9 cellular contexts compared by ENCODE assay signal in genomic region chr5:172403191-172403794, GRCh38. TPM values are rescaled to one million over a fixed set of nuclear protein-coding genes. Genes with fewer than 3 reads are reported as not detected.
DNase-seq lines count a peak whose midpoint lies in the region; ATAC-seq, FAIRE-seq and TF ChIP-seq lines count a peak whose summit lies in the region.
"Had no signal": no experiment of that assay in that cellular context is flagged by ENCODE, and none has a peak within 500 bp of the region (broad histone marks: within the 10 kb centered on the region; RNA-seq: fewer than 3 reads in every experiment).

No MANE protein-coding gene starts in this region.

- H3K9me3 Mint-ChIP-seq in astrocyte (ENCODE audit: unreplicated experiment) (no peaks in the 10 kb centered on the region), neural crest cell (no peaks in the 10 kb centered on the region), type B pancreatic cell (peaks cover 6% of the 10 kb centered on the region)
- H3K9me3 Mint-ChIP-seq: activated B cell treated with CpG ODN at 0.5 μM for 24 hours had no signal

- TF ChIP-seq CTCF in astrocyte (IDR thresholded peaks at IDR 0.05; ENCODE audit: insufficient read depth, low read depth, low read length): no peak
- TF ChIP-seq CTCF in neural crest cell (conservative IDR thresholded peaks at IDR 0.05): no peak
- no peak for TF ChIP-seq CTCF in type B pancreatic cell (conservative IDR thresholded peaks at IDR 0.05)

- H3K36me3 Mint-ChIP-seq in astrocyte (ENCODE audit: low read depth, unreplicated experiment): peaks cover 38% of the 10 kb centered on the region
- H3K36me3 Mint-ChIP-seq in neural crest cell (ENCODE audit: low read depth): peaks cover 33% of the 10 kb centered on the region
- peaks cover 45% of the 10 kb centered on the region for H3K36me3 Mint-ChIP-seq in type B pancreatic cell
- H3K36me3 Mint-ChIP-seq in T-helper 17 cell (ENCODE audit: low read depth): peaks cover 2% of the 10 kb centered on the region

- H3K4me2 ChIP-seq in astrocyte (ENCODE audit: low read length): peak overlapping the region; percentile 32

- H3K4me1 Mint-ChIP-seq in astrocyte (ENCODE audit: low read depth, unreplicated experiment) (peaks cover 23% of the 10 kb centered on the region), neural crest cell (peaks cover 29% of the 10 kb centered on the region), type B pancreatic cell (ENCODE audit: unreplicated experiment) (peaks cover 17% of the 10 kb centered on the region), T-helper 17 cell (no peaks in the 10 kb centered on the region)
- H3K4me1 Mint-ChIP-seq: activated B cell treated with CpG ODN at 0.5 μM for 24 hours had no signal

- peaks cover 22% of the 10 kb centered on the region for H3K36me3 ChIP-seq in astrocyte (ENCODE audit: insufficient read depth, low read length)

- no peak for ATAC-seq in T-helper 17 cell
- ATAC-seq in HG02981 (IDR thresholded peaks at IDR 0.05; ENCODE audit: unreplicated experiment): no peak

- H3K9ac ChIP-seq in astrocyte (ENCODE audit: low read length): peak overlapping the region; percentile 52

- H3K27ac Mint-ChIP-seq in astrocyte (ENCODE audit: unreplicated experiment) (no peak overlapping the region), neural crest cell (ENCODE audit: unreplicated experiment) (peak overlapping the region; percentile 91), type B pancreatic cell (peak overlapping the region; percentile 74), T-helper 17 cell (no peak overlapping the region)
- H3K27ac Mint-ChIP-seq: activated B cell treated with CpG ODN at 0.5 μM for 24 hours had no signal

- intact Hi-C loops in head of caudate nucleus (cut with DNase I): no loop called here

- no peaks in the 10 kb centered on the region for H3K9me3 ChIP-seq in astrocyte (ENCODE audit: insufficient read depth, low read depth, low read length)
- H3K9me3 ChIP-seq in T-helper 17 cell (ENCODE audit: control insufficient read depth, low read length, poor library complexity, severe bottlenecking): no peaks in the 10 kb centered on the region

- FAIRE-seq in astrocyte (lab: Jason Lieb, UNC): no peak

- peaks cover 57% of the 10 kb centered on the region for H4K20me1 ChIP-seq in astrocyte (ENCODE audit: insufficient read depth, low read length)

- H3K4me1 ChIP-seq in astrocyte (ENCODE audit: insufficient read depth, low read length): peaks cover 34% of the 10 kb centered on the region

- peak overlapping the region; percentile 8 for H3K27ac ChIP-seq in astrocyte (ENCODE audit: low read depth, low read length)

- DNase-seq in astrocyte (ENCODE audit: low read depth): peak; percentile 78
- DNase-seq in head of caudate nucleus: peak; percentile 60 to 92 (median 82)
- DNase-seq in neural crest cell (ENCODE audit: low read depth, low spot score): peak; percentile 57
- DNase-seq in type B pancreatic cell (ENCODE audit: extremely low spot score, unreplicated experiment): no peak
- DNase-seq in T-helper 17 cell: no peak
- DNase-seq in HT-29 (ENCODE audit: low spot score): no peak
- DNase-seq: activated B cell treated with CpG ODN at 0.5 μM for 24 hours, NCI-H524 treated with DMSO at 0.1 percent for 48 hours had no signal

- H3K4me3 ChIP-seq in astrocyte (ENCODE audit: insufficient read depth, low read depth, low read length): no peak overlapping the region

- no peak overlapping the region for H3K4me3 Mint-ChIP-seq in astrocyte (ENCODE audit: unreplicated experiment)
- H3K4me3 Mint-ChIP-seq in neural crest cell: peak overlapping the region; percentile 65
- H3K4me3 Mint-ChIP-seq in type B pancreatic cell: peak overlapping the region; percentile 50
- no peak overlapping the region for H3K4me3 Mint-ChIP-seq in T-helper 17 cell
- H3K4me3 Mint-ChIP-seq: activated B cell treated with CpG ODN at 0.5 μM for 24 hours had no signal

- no peak overlapping the region for H2AFZ ChIP-seq in astrocyte (ENCODE audit: low read depth, low read length)

- H3K79me2 ChIP-seq in astrocyte (ENCODE audit: insufficient read depth, low read length): peaks cover 3% of the 10 kb centered on the region

- no peaks in the 10 kb centered on the region for H3K27me3 ChIP-seq in astrocyte (ENCODE audit: insufficient read depth, low read length)

- H3K27me3 Mint-ChIP-seq in astrocyte (ENCODE audit: low read depth, unreplicated experiment) (no peaks in the 10 kb centered on the region), neural crest cell (ENCODE audit: low read depth) (no peaks in the 10 kb centered on the region), type B pancreatic cell (no peaks in the 10 kb centered on the region), T-helper 17 cell (peaks cover 63% of the 10 kb centered on the region)

RNA-seq across cellular contexts. Expression of gene SH3PXD2B, which starts 51.0 kb away (rescaled TPM):
- total RNA-seq in astrocyte (66.0 and 70.4 TPM in 2 replicates), neural crest cell (86.1 and 89.1 TPM in 2 replicates), type B pancreatic cell (ENCODE audit: low replicate concordance) (38.4 and 52.3 TPM in 2 replicates), T-helper 17 cell (under 1 TPM; 0.12 to 0.21 TPM)
- 1.3 and 1.9 TPM in 2 replicates for total RNA-seq in HT-29 (2014; rRNA removed; shearing (Covaris generic))

Comparison
In these comparisons a context has a peak if more than half of its experiments do, and no peak if none do; other contexts are left out.
1. DNase-seq: peak in astrocyte (single experiment), head of caudate nucleus (42 of 42) and neural crest cell (single experiment); none in type B pancreatic cell (single experiment), T-helper 17 cell (0 of 3) and HT-29 (single experiment).
2. H3K27ac Mint-ChIP-seq: peak in neural crest cell (single experiment) and type B pancreatic cell (single experiment); none in astrocyte (single experiment) and T-helper 17 cell (single experiment).
3. H3K4me3 Mint-ChIP-seq: peak in neural crest cell (single experiment) and type B pancreatic cell (single experiment); none in astrocyte (single experiment) and T-helper 17 cell (single experiment).
4. RNA of gene SH3PXD2B, which starts 51.0 kb away (total RNA-seq): 86.1 to 89.1 TPM in neural crest cell, 66.0 to 70.4 TPM in astrocyte and 38.4 to 52.3 TPM in type B pancreatic cell; 1.3 to 1.9 TPM in HT-29 and 0.12 to 0.21 TPM in T-helper 17 cell; every median in the first group is over 10 times any median in the second.